In the genomic region with DNA sequence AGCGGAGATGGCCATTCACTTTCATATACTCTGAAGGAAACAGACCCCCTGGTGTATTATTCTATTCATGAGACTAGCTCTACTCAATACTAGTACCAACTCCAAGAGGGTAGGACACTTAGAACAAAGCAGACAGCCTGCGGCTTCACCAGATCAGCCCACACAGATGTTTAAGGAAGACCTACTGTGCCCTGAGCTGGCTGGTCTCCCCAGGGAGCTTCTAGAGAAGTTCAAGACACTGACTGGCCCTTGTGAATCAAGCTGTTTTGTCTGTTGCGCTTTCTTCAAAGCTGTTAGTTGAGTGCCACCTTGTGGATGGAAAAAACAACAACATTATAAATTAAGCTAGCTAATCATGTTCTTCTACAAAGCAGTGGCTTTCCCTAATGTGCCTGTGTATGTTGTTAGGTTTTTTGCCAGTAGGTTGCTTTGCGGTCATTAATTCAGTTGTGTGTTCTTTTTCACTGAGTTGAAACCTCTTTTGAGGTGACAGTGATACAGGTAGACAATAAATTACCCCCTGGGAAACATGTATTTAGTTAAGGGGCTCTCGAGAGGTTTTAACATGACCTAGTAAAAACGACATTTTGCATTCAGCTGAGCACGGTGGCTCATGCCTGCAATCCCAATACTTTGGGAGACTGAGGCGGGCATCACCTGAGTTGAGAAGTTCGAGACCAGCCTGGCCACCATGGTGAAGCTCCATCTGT, we compare ENCODE assay signal across 8 cellular contexts.
DNase-seq lines count a peak whose midpoint lies in the region; ATAC-seq and TF ChIP-seq lines count a peak whose summit lies in the region.

No MANE protein-coding gene starts in this region.

- H3K9me3 ChIP-seq in Caco-2 = no peaks in the 10 kb centered on the region

- no peak overlapping the region for H3K27ac Mint-ChIP-seq in Caco-2 (ENCODE audit: unreplicated experiment)
- H3K27ac Mint-ChIP-seq in endothelial cell (ENCODE audit: unreplicated experiment) = no peak overlapping the region
- no peak overlapping the region for H3K27ac Mint-ChIP-seq in mesothelial cell of epicardium

- H3K27me3 Mint-ChIP-seq in Caco-2 (ENCODE audit: insufficient read depth, unreplicated experiment) = no peaks in the 10 kb centered on the region
- H3K27me3 Mint-ChIP-seq in endothelial cell (ENCODE audit: unreplicated experiment) = peaks cover 12% of the 10 kb centered on the region
- H3K27me3 Mint-ChIP-seq in mesothelial cell of epicardium (ENCODE audit: low read depth) = no peaks in the 10 kb centered on the region

- no peaks in the 10 kb centered on the region for H3K4me1 ChIP-seq in Caco-2

- ATAC-seq in GM19452 (IDR thresholded peaks at IDR 0.05; ENCODE audit: unreplicated experiment) (peak; percentile 89), GM19351 (IDR thresholded peaks at IDR 0.05; ENCODE audit: unreplicated experiment) (no peak)

- H3K4me1 Mint-ChIP-seq in Caco-2 (ENCODE audit: low read depth, unreplicated experiment) (peaks cover under 1% of the 10 kb centered on the region), endothelial cell (ENCODE audit: unreplicated experiment) (peaks cover 52% of the 10 kb centered on the region), mesothelial cell of epicardium (peaks cover 46% of the 10 kb centered on the region)

- no TSS peak for BruUV-seq in Caco-2 (replicated peaks; lab: Mats Ljungman, UMichigan)

- H3K36me3 Mint-ChIP-seq in Caco-2 (ENCODE audit: insufficient read depth, unreplicated experiment) (no peaks in the 10 kb centered on the region), endothelial cell (ENCODE audit: low read depth, unreplicated experiment) (peaks cover 70% of the 10 kb centered on the region), mesothelial cell of epicardium (peaks cover 11% of the 10 kb centered on the region)

- H3K4me3 Mint-ChIP-seq in Caco-2 (ENCODE audit: unreplicated experiment) = no peak overlapping the region
- H3K4me3 Mint-ChIP-seq in endothelial cell (ENCODE audit: unreplicated experiment) = no peak overlapping the region
- no peak overlapping the region for H3K4me3 Mint-ChIP-seq in mesothelial cell of epicardium

- no peaks in the 10 kb centered on the region for H3K27me3 ChIP-seq in Caco-2 (replicated peaks; ENCODE audit: control insufficient read depth, insufficient read depth, low read length)

- POLR2A ChIA-PET in Caco-2 (lab: Charles Lee) = interaction anchor here (1.1 kb wide), 1 partner anchor 182 kb away, joined by 3 read pairs; no protein-coding TSS in a partner anchor

- CTCF ChIA-PET in Caco-2 (lab: Charles Lee) = interaction anchor here (0.6 to 4.8 kb wide), 26 partner anchors 10 to 1456 kb away, joined by 3 to 148 read pairs (median 4); a partner anchor contains a TSS

- DNase-seq in Caco-2 (peak; percentile 58 to 70), NCI-H1105 (lab: John Stamatoyannopoulos, UW) (peak; percentile 88), SHP77 treated with DMSO at 0.1 percent for 48 hours (lab: John Stamatoyannopoulos, UW) (peak; percentile 78), endothelial cell (ENCODE audit: low spot score) (peak; percentile 27), mesothelial cell of epicardium (ENCODE audit: low spot score in 2 of 2, unreplicated experiment in 2 of 2) (no peak), occipital lobe (lab: John Stamatoyannopoulos, UW) (no peak)

- no peaks in the 10 kb centered on the region for H3K36me3 ChIP-seq in Caco-2 (ENCODE audit: control insufficient read depth, insufficient read depth, low read length)

- no peak overlapping the region for H3K4me3 ChIP-seq in Caco-2 (ENCODE audit: low read depth, low read length)

- H3K9me3 Mint-ChIP-seq in Caco-2 (ENCODE audit: unreplicated experiment) (no peaks in the 10 kb centered on the region), endothelial cell (ENCODE audit: unreplicated experiment) (no peaks in the 10 kb centered on the region), mesothelial cell of epicardium (no peaks in the 10 kb centered on the region)

- TF ChIP-seq CTCF in Caco-2 (IDR thresholded peaks at IDR 0.05; ENCODE audit: insufficient read depth in 1 of 2, low read depth in 1 of 2, low read length in 1 of 2, severe bottlenecking in 1 of 2, unreplicated experiment in 1 of 2) (peak; percentile 45 to 59), endothelial cell (IDR thresholded peaks at IDR 0.05; ENCODE audit: unreplicated experiment) (peak; percentile 64), mesothelial cell of epicardium (IDR thresholded peaks at IDR 0.05; ENCODE audit: unreplicated experiment) (peak; percentile 77)

- intact Hi-C loops in Caco-2 (cut with micrococcal nuclease; ENCODE audit: unreplicated experiment) = loop anchor here (1.0 to 10.0 kb wide), 7 partner anchors 15 to 373 kb away; no protein-coding TSS in a partner anchor

Comparison
In these comparisons a context has a peak if more than half of its experiments do, and no peak if none do; other contexts are left out.
1. DNase-seq: peak in Caco-2 (2 of 2), NCI-H1105 (single experiment), SHP77 treated with DMSO at 0.1 percent for 48 hours (single experiment) and endothelial cell (single experiment); none in mesothelial cell of epicardium (0 of 2) and occipital lobe (single experiment).
2. Peak in every context shown above with its lines, with median percentiles within 50 percentile points of each other: CTCF ChIP-seq.